Comparison of ENCODE assay signal across 8 cellular contexts in the genomic region with DNA sequence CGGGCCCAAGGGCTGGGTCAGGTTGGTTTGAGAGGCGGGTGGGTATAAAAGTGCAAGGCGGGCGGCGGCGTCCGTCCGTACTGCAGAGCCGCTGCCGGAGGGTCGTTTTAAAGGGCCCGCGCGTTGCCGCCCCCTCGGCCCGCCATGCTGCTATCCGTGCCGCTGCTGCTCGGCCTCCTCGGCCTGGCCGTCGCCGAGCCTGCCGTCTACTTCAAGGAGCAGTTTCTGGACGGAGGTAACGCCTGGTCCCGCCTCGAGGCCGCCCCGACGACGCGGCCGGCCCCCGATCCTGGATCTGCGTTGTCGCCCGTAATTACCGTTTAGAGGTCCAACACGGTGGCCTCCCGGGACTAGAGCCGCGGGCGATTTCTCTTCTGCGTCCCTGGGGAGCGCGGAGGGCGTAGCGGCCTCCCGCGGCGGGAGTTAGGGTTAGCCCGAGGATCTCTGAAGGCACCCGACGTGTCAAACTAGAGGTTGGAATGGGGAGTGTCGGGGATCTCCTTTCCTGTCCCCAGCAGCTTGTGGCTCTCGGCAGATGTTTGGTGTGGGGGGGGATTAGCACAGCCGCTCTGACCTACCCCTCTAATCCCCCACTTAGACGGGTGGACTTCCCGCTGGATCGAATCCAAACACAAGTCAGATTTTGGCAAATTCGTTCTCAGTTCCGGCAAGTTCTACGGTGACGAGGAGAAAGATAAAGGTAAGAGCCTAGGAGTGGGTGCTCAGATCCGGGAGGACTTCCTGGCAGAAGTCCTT. TPM values are rescaled to one million over a fixed set of nuclear protein-coding genes. Genes with fewer than 3 reads are reported as not detected.
A peak's percentile ranks its signal among the peaks of the same experiment; 100 is the strongest.
DNase-seq lines count a peak whose midpoint lies in the region; ATAC-seq and TF ChIP-seq lines count a peak whose summit lies in the region.

TSS of gene CALR (plus strand) at position 74 of the 756 bp plus-strand sequence. CDS start at position 145, 71 bp downstream.

- POLR2A ChIA-PET in CD4-positive, alpha-beta memory T cell (lab: Charles Lee; ENCODE audit: partially characterized antibody), result interaction anchor here (0.7 to 3.1 kb wide), 25 partner anchors 8 to 1751 kb away, joined by 3 to 40 read pairs (median 4); partner anchors contain the start of genes DNASE2, GADD45GIP1, GCDH and NACC1

- peak within 1 kb of the TSS; percentile 49 to 97 for H3K4me3 ChIP-seq in CD4-positive, alpha-beta memory T cell (ENCODE audit: low read length in 2 of 2)
- H3K4me3 ChIP-seq in OCI-LY3 (ENCODE audit: low read length) (peak within 1 kb of the TSS; percentile 96), mammary epithelial cell (replicated peaks in 1 of 3; ENCODE audit: insufficient read depth in 1 of 3, low read depth in 2 of 3, low read length in 3 of 3) (peak within 1 kb of the TSS; percentile 82 to 99 (median 98)), kidney epithelial cell (ENCODE audit: low read depth, low read length) (peak within 1 kb of the TSS; percentile 93)

- peak; percentile 5 for ATAC-seq in GM21529 (IDR thresholded peaks at IDR 0.05; ENCODE audit: unreplicated experiment)

- dilution Hi-C loops in mammary epithelial cell (cut with HindIII; ENCODE audit: low sequenced_read_pairs), result no loop called here

- peak within 1 kb of the TSS; percentile 100 for H3K9ac ChIP-seq in OCI-LY3 (ENCODE audit: low read length)
- peak within 1 kb of the TSS; percentile 94 for H3K9ac ChIP-seq in mammary epithelial cell (ENCODE audit: insufficient read depth, low read length)

- peaks cover 38% of the 10 kb centered on the region for H3K4me1 ChIP-seq in CD4-positive, alpha-beta memory T cell (ENCODE audit: insufficient read depth, low read length)
- peaks cover 64% of the 10 kb centered on the region for H3K4me1 ChIP-seq in OCI-LY3 (ENCODE audit: low read length)
- H3K4me1 ChIP-seq in mammary epithelial cell (ENCODE audit: insufficient read depth, low read length), result peaks cover 32% of the 10 kb centered on the region

- H3K4me3 Mint-ChIP-seq in CD4-positive, alpha-beta memory T cell, result peak within 1 kb of the TSS; percentile 94 to 99 (median 98)

- H3K27me3 Mint-ChIP-seq in CD4-positive, alpha-beta memory T cell, result no peaks in the 10 kb centered on the region

- DNase-seq in CD4-positive, alpha-beta memory T cell, result peak in 2 of 5 donors; percentile 50 to 52
- DNase-seq in mammary epithelial cell (peak; percentile 40), kidney epithelial cell (ENCODE audit: low read depth) (no peak), KG1 (lab: John Stamatoyannopoulos, UW) (no peak), COR-L47 (lab: John Stamatoyannopoulos, UW) (no peak)
- DNase-seq in stimulated activated naive CD4-positive, alpha-beta T cell treated with Interleukin-2 at 50 U/mL for 16 hours (lab: John Stamatoyannopoulos, UW), result peak; percentile 19

- H3K79me2 ChIP-seq in OCI-LY3 (ENCODE audit: low read length) (peaks cover 48% of the 10 kb centered on the region), mammary epithelial cell (ENCODE audit: insufficient read depth, low read length) (peaks cover 53% of the 10 kb centered on the region)

- peaks cover 37% of the 10 kb centered on the region for H3K36me3 ChIP-seq in CD4-positive, alpha-beta memory T cell (ENCODE audit: insufficient read depth, low read length)
- H3K36me3 ChIP-seq in OCI-LY3 (replicated peaks; ENCODE audit: low read depth, low read length) (peaks cover 43% of the 10 kb centered on the region), mammary epithelial cell (ENCODE audit: insufficient read depth, low read length) (peaks cover 31% of the 10 kb centered on the region), kidney epithelial cell (ENCODE audit: control insufficient read depth, insufficient read depth, low read length) (peaks cover 4% of the 10 kb centered on the region)

- H3K27me3 ChIP-seq in CD4-positive, alpha-beta memory T cell (ENCODE audit: insufficient read depth, low read length), result no peaks in the 10 kb centered on the region
- H3K27me3 ChIP-seq in OCI-LY3 (ENCODE audit: low read depth, low read length), result no peaks in the 10 kb centered on the region
- H3K27me3 ChIP-seq in mammary epithelial cell (ENCODE audit: insufficient read depth, low read length), result no peaks in the 10 kb centered on the region
- H3K27me3 ChIP-seq in kidney epithelial cell (ENCODE audit: control insufficient read depth, insufficient read depth, low read length), result no peaks in the 10 kb centered on the region

- H2AFZ ChIP-seq in OCI-LY3 (ENCODE audit: low read depth, low read length) (no peak within 1 kb of the TSS), mammary epithelial cell (ENCODE audit: low read depth, low read length) (peak within 1 kb of the TSS; percentile 91)

- peak within 1 kb of the TSS; percentile 98 for H3K4me2 ChIP-seq in OCI-LY3 (ENCODE audit: low read length)
- peak within 1 kb of the TSS; percentile 90 for H3K4me2 ChIP-seq in mammary epithelial cell (ENCODE audit: insufficient read depth, low read depth, low read length)

- TSS peak; percentile 71 for BruUV-seq in mammary epithelial cell (replicated peaks; lab: Mats Ljungman, UMichigan)

- peaks cover 0 to 9% (median 0%) of the 10 kb centered on the region in 8 donors for H3K9me3 Mint-ChIP-seq in CD4-positive, alpha-beta memory T cell

- CTCF ChIA-PET in CD4-positive, alpha-beta memory T cell (lab: Charles Lee; ENCODE audit: partially characterized antibody), result interaction anchor here (1.0 to 1.6 kb wide), 5 partner anchors 16 to 142 kb away, joined by 3 to 9 read pairs (median 4); partner anchors contain the start of gene GCDH
- CTCF ChIA-PET in mammary epithelial cell (lab: Charles Lee; ENCODE audit: low non-redundant PET), result no interaction called here

- peak within 1 kb of the TSS; percentile 96 to 99 (median 98) for H3K27ac Mint-ChIP-seq in CD4-positive, alpha-beta memory T cell

- peaks cover 33 to 44% of the 10 kb centered on the region in 2 donors for H3K36me3 Mint-ChIP-seq in CD4-positive, alpha-beta memory T cell

- in situ Hi-C loops in mammary epithelial cell (cut with MboI; ENCODE audit: low sequenced_read_pairs in 2 of 2), result no loop called here

- intact Hi-C loops in CD4-positive, alpha-beta memory T cell (cut with micrococcal nuclease), result loop anchor here (1.0 to 10.0 kb wide), 4 partner anchors 19 to 204 kb away; partner anchors contain the start of genes GCDH, GET3, SYCE2 and TRIR
- intact Hi-C loops in mammary epithelial cell (cut with micrococcal nuclease), result loop anchor here (2.0 to 5.0 kb wide), 2 partner anchors 48 to 216 kb away; partner anchors contain the start of genes GCDH and TNPO2

- H3K27ac ChIP-seq in CD4-positive, alpha-beta memory T cell (ENCODE audit: low read depth, low read length), result peak within 1 kb of the TSS; percentile 90
- H3K27ac ChIP-seq in OCI-LY3 (ENCODE audit: low read length) (peak within 1 kb of the TSS; percentile 96), mammary epithelial cell (ENCODE audit: insufficient read depth, low read depth, low read length) (peak within 1 kb of the TSS; percentile 78)

- TF ChIP-seq CTCF in OCI-LY3 (IDR thresholded peaks at IDR 0.05; ENCODE audit: low read depth, low read length), result no peak
- peak in 1 of 2 donors; percentile 35 for TF ChIP-seq CTCF in mammary epithelial cell (conservative IDR thresholded peaks at IDR 0.05 in 1 of 2, IDR thresholded peaks at IDR 0.05 in 1 of 2; ENCODE audit: extremely low read depth in 1 of 2, insufficient read depth in 1 of 2, low read depth in 1 of 2, low read length in 2 of 2)
- peak; percentile 22 for TF ChIP-seq CTCF in kidney epithelial cell (IDR thresholded peaks at IDR 0.05; ENCODE audit: insufficient read depth, low read length, poor library complexity, severe bottlenecking)

- peaks cover 20 to 58% (median 37%) of the 10 kb centered on the region in 4 donors for H3K4me1 Mint-ChIP-seq in CD4-positive, alpha-beta memory T cell

- H4K20me1 ChIP-seq in OCI-LY3 (ENCODE audit: insufficient read depth, low read length), result peaks cover 32% of the 10 kb centered on the region
- no peaks in the 10 kb centered on the region for H4K20me1 ChIP-seq in mammary epithelial cell (ENCODE audit: insufficient read depth, low read length)

- no peaks in the 10 kb centered on the region for H3K9me3 ChIP-seq in CD4-positive, alpha-beta memory T cell (ENCODE audit: control insufficient read depth in 1 of 2, low read length in 2 of 2)
- no peaks in the 10 kb centered on the region for H3K9me3 ChIP-seq in OCI-LY3 (ENCODE audit: insufficient read depth, low read length)
- H3K9me3 ChIP-seq in mammary epithelial cell (replicated peaks; ENCODE audit: insufficient read depth, low read length), result no peaks in the 10 kb centered on the region

- WGBS in mammary epithelial cell (ENCODE audit: low coverage, missing lambda C conversion rate), result 3% methylated on average over 46 of the region's 67 CpGs

RNA-seq across cellular contexts. Expression of gene CALR, which starts in this region (rescaled TPM):
- total RNA-seq in CD4-positive, alpha-beta memory T cell, result 100 to 1,000 TPM; 484 to 499 TPM
- 100 to 1,000 TPM in 1 of 2 donors, 10 to 100 TPM in 1; 87.5 to 151 TPM for polyA plus RNA-seq in CD4-positive, alpha-beta memory T cell
- 1,000 to 10,000 TPM; 1,117 to 1,135 TPM for total RNA-seq in mammary epithelial cell
- 1,343 TPM for polyA plus RNA-seq in mammary epithelial cell
- polyA minus RNA-seq in mammary epithelial cell, result 1,452 TPM
- total RNA-seq in kidney epithelial cell, result 936 and 958 TPM in 2 replicates

Comparison
In these comparisons a context has a peak if more than half of its experiments do, and no peak if none do; other contexts are left out.
1. DNase-seq: peak in mammary epithelial cell (single experiment) and stimulated activated naive CD4-positive, alpha-beta T cell treated with Interleukin-2 at 50 U/mL for 16 hours (single experiment); none in kidney epithelial cell (single experiment), KG1 (single experiment) and COR-L47 (single experiment).
2. Peak in every context shown above with its lines, with median percentiles within 50 percentile points of each other: H3K27ac ChIP-seq and H3K4me3 ChIP-seq.